ENCODE assay signal across 16 cellular contexts in the genomic region with DNA sequence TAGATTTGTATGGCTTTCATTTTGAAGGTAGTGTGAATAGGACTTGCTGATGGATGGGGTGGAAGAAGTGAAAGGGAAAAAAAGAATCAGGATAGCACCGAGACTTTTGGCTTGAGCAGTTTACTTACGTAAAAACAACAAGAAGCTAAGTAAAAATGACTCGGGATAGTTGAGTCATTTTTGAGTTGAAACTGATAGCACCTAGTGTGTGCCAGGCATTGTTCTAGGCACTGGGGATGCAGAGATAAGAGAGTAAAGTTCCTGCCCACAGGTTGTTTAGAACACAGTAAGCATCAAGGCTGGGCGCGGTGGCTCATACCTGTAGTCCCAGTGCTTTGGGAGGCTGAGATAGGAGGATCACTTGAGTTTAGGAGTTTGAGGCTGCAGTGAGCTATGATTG. TPM values are rescaled to one million over a fixed set of nuclear protein-coding genes. Genes with fewer than 3 reads are reported as not detected.
DNase-seq lines count a peak whose midpoint lies in the region; ATAC-seq and TF ChIP-seq lines count a peak whose summit lies in the region.
"Had no signal": no experiment of that assay in that cellular context is flagged by ENCODE, and none has a peak within 500 bp of the region (broad histone marks: within the 10 kb centered on the region; RNA-seq: fewer than 3 reads in every experiment).

No MANE protein-coding gene starts in this region.

- no peak for TF ChIP-seq RAD21 in IMR-90 (IDR thresholded peaks at IDR 0.05; ENCODE audit: low read length)

- H2AFZ ChIP-seq in IMR-90 (replicated peaks; ENCODE audit: low read length, poor library complexity) = no peak overlapping the region

- peak overlapping the region; percentile 46 for H3K14ac ChIP-seq in IMR-90 (replicated peaks; ENCODE audit: low read depth, low read length)

- H3K4me1 ChIP-seq in CD4-positive, alpha-beta memory T cell (ENCODE audit: insufficient read depth, low read length) = peaks cover 7% of the 10 kb centered on the region
- peaks cover 6% of the 10 kb centered on the region for H3K4me1 ChIP-seq in IMR-90 (ENCODE audit: control insufficient read depth, insufficient read depth, low read length)

- H3K23ac ChIP-seq in IMR-90 (ENCODE audit: low read depth, low read length) = peak overlapping the region; percentile 59; the same call in 1 of the 2 replicates

- H3K36me3 Mint-ChIP-seq in CD4-positive, alpha-beta memory T cell = peaks cover 26 to 57% of the 10 kb centered on the region in 2 donors
- H3K36me3 Mint-ChIP-seq in activated naive CD8-positive, alpha-beta T cell treated with anti-CD3 and anti-CD28 coated beads, Interleukin-2, amount 50 U/mL, for 24 hours (ENCODE audit: low read depth) = peaks cover 28% of the 10 kb centered on the region
- H3K36me3 Mint-ChIP-seq in naive thymus-derived CD8-positive, alpha-beta T cell = peaks cover 0 to 72% (median 6%) of the 10 kb centered on the region in 3 donors

- peak overlapping the region in 6 of 7 donors; percentile 14 to 90 (median 61) for H3K27ac Mint-ChIP-seq in CD4-positive, alpha-beta memory T cell
- peak overlapping the region; percentile 33 for H3K27ac Mint-ChIP-seq in activated naive CD8-positive, alpha-beta T cell treated with anti-CD3 and anti-CD28 coated beads, Interleukin-2, amount 50 U/mL, for 24 hours
- peak overlapping the region; percentile 21 to 90 (median 43) for H3K27ac Mint-ChIP-seq in naive thymus-derived CD8-positive, alpha-beta T cell
- H3K27ac Mint-ChIP-seq: type B pancreatic cell had no signal

- CTCF ChIA-PET in CD4-positive, alpha-beta memory T cell (lab: Charles Lee; ENCODE audit: partially characterized antibody) = no interaction called here
- CTCF ChIA-PET in IMR-90 (lab: Yijun Ruan, JAX) = no interaction called here

- no peak overlapping the region for H3K18ac ChIP-seq in IMR-90 (ENCODE audit: low read depth, low read length)

- H3K36me3 ChIP-seq in CD4-positive, alpha-beta memory T cell (ENCODE audit: insufficient read depth, low read length) = peaks cover 33% of the 10 kb centered on the region
- peaks cover 12% of the 10 kb centered on the region for H3K36me3 ChIP-seq in IMR-90 (ENCODE audit: control insufficient read depth, insufficient read depth, low read length)

- H4K8ac ChIP-seq in IMR-90 (ENCODE audit: low read depth in 2 of 2, low read length in 2 of 2) = peak overlapping the region in 1 of 2 experiments; percentile 55; a peak in 1 of 4 replicates

- no peak overlapping the region for H3K9ac ChIP-seq in IMR-90 (ENCODE audit: low read depth, low read length)

- no peaks in the 10 kb centered on the region for H3K27me3 ChIP-seq in CD4-positive, alpha-beta memory T cell (ENCODE audit: insufficient read depth, low read length)
- no peaks in the 10 kb centered on the region for H3K27me3 ChIP-seq in IMR-90 (ENCODE audit: control insufficient read depth, insufficient read depth, low read length)
- H3K27me3 ChIP-seq: brain microvascular endothelial cell had no signal

- WGBS in IMR-90 (ENCODE audit: extremely low coverage in 2 of 2, insufficient read length in 1 of 2), 2 experiments = 88% methylated on average over 3 of the region's 5 CpGs; no CpG with 5 or more reads in 1 of the 2 experiments

- no peak overlapping the region for H2BK15ac ChIP-seq in IMR-90 (ENCODE audit: low read depth, low read length)

- no peak for DNase-seq in CD4-positive, alpha-beta memory T cell
- DNase-seq in IMR-90 (no peak), SHP77 treated with DMSO at 0.1 percent for 48 hours (lab: John Stamatoyannopoulos, UW) (no peak), NCI-H1436 treated with DMSO at 0.1 percent for 48 hours (lab: John Stamatoyannopoulos, UW) (no peak)
- no peak for DNase-seq in activated naive CD8-positive, alpha-beta T cell treated with anti-CD3 and anti-CD28 coated beads, Interleukin-2, amount 50 U/mL, for 24 hours
- no peak for DNase-seq in naive thymus-derived CD8-positive, alpha-beta T cell
- DNase-seq: brain microvascular endothelial cell; effector CD8-positive, alpha-beta T cell; foreskin fibroblast; KBM-7; NCI-H1436; NCI-H446; occipital lobe had no signal

- no TSS peak for BruUV-seq in IMR-90 (replicated peaks; lab: Mats Ljungman, UMichigan)

- in situ Hi-C loops in IMR-90 (cut with MboI; ENCODE audit: low sequenced_read_pairs) = no loop called here

- no peak overlapping the region for H2BK20ac ChIP-seq in IMR-90 (ENCODE audit: low read depth, low read length)

- H3K4me2 ChIP-seq in IMR-90 (ENCODE audit: low read depth, low read length) = no peak overlapping the region

- TF ChIP-seq CTCF in IMR-90 (conservative IDR thresholded peaks at IDR 0.05; ENCODE audit: low read depth, low read length) = no peak

- ATAC-seq in IMR-90 (ENCODE audit: low read depth) (no peak), GM19452 (IDR thresholded peaks at IDR 0.05; ENCODE audit: unreplicated experiment) (no peak)
- ATAC-seq in activated naive CD8-positive, alpha-beta T cell treated with anti-CD3 and anti-CD28 coated beads, Interleukin-2, amount 50 U/mL, for 24 hours = peak; percentile 68
- no peak for ATAC-seq in naive thymus-derived CD8-positive, alpha-beta T cell
- ATAC-seq: GM12878 had no signal

- H4K91ac ChIP-seq in IMR-90 (ENCODE audit: insufficient read depth, low read depth, low read length) = no peak overlapping the region

- H3K9me3 ChIP-seq in CD4-positive, alpha-beta memory T cell (ENCODE audit: control insufficient read depth in 1 of 2, low read length in 2 of 2) = no peaks in the 10 kb centered on the region
- no peaks in the 10 kb centered on the region for H3K9me3 ChIP-seq in IMR-90 (ENCODE audit: control insufficient read depth, insufficient read depth, low read length)

- intact Hi-C loops in CD4-positive, alpha-beta memory T cell (cut with micrococcal nuclease) = no loop called here
- intact Hi-C loops in IMR-90 (cut with micrococcal nuclease) = no loop called here

- no peak overlapping the region for H3K4me3 ChIP-seq in CD4-positive, alpha-beta memory T cell (ENCODE audit: low read length in 2 of 2)
- no peak overlapping the region for H3K4me3 ChIP-seq in IMR-90 (ENCODE audit: insufficient read depth, low read depth, low read length)
- H3K4me3 ChIP-seq: GM12878 had no signal

- TF ChIP-seq POLR2A in IMR-90 (IDR thresholded peaks at IDR 0.05; ENCODE audit: low read depth, low read length) = no peak

- H2BK5ac ChIP-seq in IMR-90 (ENCODE audit: low read depth, low read length, poor library complexity, severe bottlenecking) = peak overlapping the region; percentile 46

- peaks cover 7 to 43% (median 29%) of the 10 kb centered on the region in 4 donors for H3K4me1 Mint-ChIP-seq in CD4-positive, alpha-beta memory T cell
- H3K4me1 Mint-ChIP-seq in activated naive CD8-positive, alpha-beta T cell treated with anti-CD3 and anti-CD28 coated beads, Interleukin-2, amount 50 U/mL, for 24 hours = peaks cover 26% of the 10 kb centered on the region
- H3K4me1 Mint-ChIP-seq in naive thymus-derived CD8-positive, alpha-beta T cell = peaks cover 17 to 46% (median 31%) of the 10 kb centered on the region in 4 donors

- no peaks in the 10 kb centered on the region for H3K9me3 Mint-ChIP-seq in CD4-positive, alpha-beta memory T cell
- H3K9me3 Mint-ChIP-seq in activated naive CD8-positive, alpha-beta T cell treated with anti-CD3 and anti-CD28 coated beads, Interleukin-2, amount 50 U/mL, for 24 hours = no peaks in the 10 kb centered on the region
- no peaks in the 10 kb centered on the region for H3K9me3 Mint-ChIP-seq in naive thymus-derived CD8-positive, alpha-beta T cell
- H3K9me3 Mint-ChIP-seq: type B pancreatic cell had no signal

- H3K4me3 Mint-ChIP-seq in CD4-positive, alpha-beta memory T cell = no peak overlapping the region
- H3K4me3 Mint-ChIP-seq in activated naive CD8-positive, alpha-beta T cell treated with anti-CD3 and anti-CD28 coated beads, Interleukin-2, amount 50 U/mL, for 24 hours = no peak overlapping the region
- no peak overlapping the region for H3K4me3 Mint-ChIP-seq in naive thymus-derived CD8-positive, alpha-beta T cell
- H3K4me3 Mint-ChIP-seq: type B pancreatic cell had no signal

- dilution Hi-C loops in IMR-90 (cut with HindIII; ENCODE audit: low sequenced_read_pairs, unreplicated experiment) = no loop called here

- no peak overlapping the region for H2AK9ac ChIP-seq in IMR-90 (replicated peaks; ENCODE audit: low read depth, low read length, poor library complexity)

- H2AK5ac ChIP-seq in IMR-90 (ENCODE audit: low read depth, low read length) = peak overlapping the region; percentile 57; the same call in 1 of the 2 replicates

- peak overlapping the region; percentile 20; the same call in 1 of the 2 replicates for H4K5ac ChIP-seq in IMR-90 (ENCODE audit: low read depth, low read length)

- no peak overlapping the region for H3K56ac ChIP-seq in IMR-90 (ENCODE audit: extremely low read depth, insufficient read depth, low read length)

- no peak overlapping the region for H3K27ac ChIP-seq in CD4-positive, alpha-beta memory T cell (ENCODE audit: low read depth, low read length)
- H3K27ac ChIP-seq in IMR-90 (ENCODE audit: insufficient read depth, low read length) = no peak overlapping the region
- H3K27ac ChIP-seq: brain microvascular endothelial cell had no signal

- no peaks in the 10 kb centered on the region for H3K27me3 Mint-ChIP-seq in CD4-positive, alpha-beta memory T cell
- H3K27me3 Mint-ChIP-seq in activated naive CD8-positive, alpha-beta T cell treated with anti-CD3 and anti-CD28 coated beads, Interleukin-2, amount 50 U/mL, for 24 hours = no peaks in the 10 kb centered on the region
- no peaks in the 10 kb centered on the region for H3K27me3 Mint-ChIP-seq in naive thymus-derived CD8-positive, alpha-beta T cell
- H3K27me3 Mint-ChIP-seq: type B pancreatic cell had no signal

- peaks cover 30% of the 10 kb centered on the region for H3K9me1 ChIP-seq in IMR-90 (ENCODE audit: insufficient read depth, low read length)

- peaks cover 54 to 67% of the 10 kb centered on the region in 2 experiments for H3K79me1 ChIP-seq in IMR-90 (ENCODE audit: low read depth in 1 of 2, low read length in 2 of 2)

- H2BK120ac ChIP-seq in IMR-90 (ENCODE audit: low read depth, low read length) = no peak overlapping the region

- peak overlapping the region; percentile 69 for H3K4ac ChIP-seq in IMR-90 (ENCODE audit: low read depth, low read length)

- POLR2A ChIA-PET in CD4-positive, alpha-beta memory T cell (lab: Charles Lee; ENCODE audit: partially characterized antibody) = interaction anchor here (0.8 kb wide), 1 partner anchor 31 kb away, joined by 3 read pairs; no protein-coding TSS in a partner anchor
- POLR2A ChIA-PET in IMR-90 (lab: Charles Lee; ENCODE audit: unreplicated experiment) = no interaction called here
- POLR2A ChIA-PET in naive thymus-derived CD8-positive, alpha-beta T cell (lab: Charles Lee) = no interaction called here

- peaks cover 37% of the 10 kb centered on the region for H4K20me1 ChIP-seq in IMR-90 (ENCODE audit: insufficient read depth, low read length)

TF ChIP-seq in IMR-90, 13 proteins besides CTCF, POLR2A, EP300 and RAD21 (continues in another document):
- TF ChIP-seq SMC3 (IDR thresholded peaks at IDR 0.05; ENCODE audit: low read depth, low read length) = no peak

RNA-seq across cellular contexts. Expression of a gene that starts 34.7 kb away (rescaled TPM):
- 100 to 1,000 TPM; 289 to 293 TPM for total RNA-seq in CD4-positive, alpha-beta memory T cell
- polyA plus RNA-seq in CD4-positive, alpha-beta memory T cell = 100 to 1,000 TPM; 159 to 171 TPM
- 117 and 122 TPM in 2 replicates for total RNA-seq in IMR-90 (2012; rRNA removed)
- 190 and 215 TPM in 2 replicates for polyA plus RNA-seq in IMR-90 (2012; rRNA removed)
- polyA plus RNA-seq in IMR-90 (2012; cell fraction: cytosol; rRNA removed) = 170 and 354 TPM in 2 replicates
- polyA plus RNA-seq in IMR-90 (2012; cell fraction: nucleus; rRNA removed; ENCODE audit: low replicate concordance) = 291 and 369 TPM in 2 replicates
- 100 to 1,000 TPM; 302 to 309 TPM for total RNA-seq in naive thymus-derived CD8-positive, alpha-beta T cell
- polyA plus RNA-seq in naive thymus-derived CD8-positive, alpha-beta T cell = 100 to 1,000 TPM; 129 to 151 (median 150) TPM
